In the genomic region with DNA sequence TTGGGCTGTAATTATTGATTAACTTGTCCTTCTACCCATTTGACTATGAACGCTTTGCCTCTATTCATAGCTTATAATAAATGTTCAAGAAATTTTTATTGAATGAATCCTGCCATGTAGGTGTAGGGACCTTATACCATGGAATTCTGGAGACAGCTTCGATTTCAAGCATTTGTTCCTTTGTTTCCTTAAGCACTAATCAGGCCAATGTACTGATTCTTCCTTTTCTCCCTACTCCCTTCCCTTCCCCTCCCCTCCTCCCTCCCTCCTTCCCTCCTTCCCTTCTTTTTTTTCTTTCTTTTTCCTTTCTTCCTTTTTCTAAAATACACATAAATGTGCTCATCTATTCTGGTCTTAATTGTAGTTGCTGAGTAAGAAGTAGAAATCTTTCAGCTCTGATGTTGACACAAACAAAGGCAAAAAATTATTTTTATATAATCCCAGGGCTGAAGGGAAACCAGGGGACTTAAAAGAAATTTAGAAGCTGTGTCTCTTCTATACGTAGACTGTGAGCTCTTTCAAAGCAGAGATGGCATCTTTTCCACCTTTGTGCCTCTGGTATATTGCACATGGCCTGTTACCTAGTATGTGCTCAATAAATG, we compare ENCODE assay signal across 21 cellular contexts.
"Had no signal": no experiment of that assay in that cellular context is flagged by ENCODE, and none has a peak within 500 bp of the region (broad histone marks: within the 10 kb centered on the region; RNA-seq: fewer than 3 reads in every experiment).

No MANE protein-coding gene starts in this region.

- DNase-seq: Karpas-422, KG1, MM.1S, NCI-H1092 treated with DMSO at 0.1 percent for 48 hours, NCI-H1436, NCI-H187, NCI-H2029, NCI-H2081 treated with DMSO at 0.1 percent for 48 hours, NCI-H2171, NCI-H226, NCI-H446, NCI-H510A, NCI-H524 treated with DMSO at 0.1 percent for 48 hours, NCI-H69, NCI-H774, Right ventricle myocardium superior, RPMI8226, SIG-M5 had no signal

- FAIRE-seq: RCC 7860 had no signal

- H3K27ac ChIP-seq: SJSA1, SK-N-MC had no signal

- H3K9me3 ChIP-seq: SJSA1 had no signal

- H3K4me3 ChIP-seq: SJSA1, SK-N-MC had no signal

- H3K36me3 ChIP-seq: SJSA1 had no signal
